Comparison of ENCODE assay signal across 12 cellular contexts in the genomic region with DNA sequence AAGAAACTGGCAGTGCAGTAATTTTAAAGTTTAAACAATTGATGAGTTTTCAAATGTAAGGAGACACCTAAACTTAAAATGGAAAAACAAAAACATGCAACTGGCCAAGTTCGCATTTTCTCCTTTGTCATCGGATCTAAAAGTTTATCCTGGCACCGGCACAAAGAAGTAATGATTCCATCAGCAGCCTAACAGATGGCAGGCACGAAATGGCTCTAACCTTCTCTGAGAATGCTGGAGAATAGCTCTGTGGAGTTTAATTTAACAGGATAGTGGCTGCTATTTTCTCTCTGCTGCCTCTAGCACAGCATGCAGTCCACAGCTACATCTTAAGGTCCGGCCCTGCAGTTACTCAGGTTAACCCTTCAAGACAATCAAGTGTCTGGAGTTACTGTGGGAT.
DNase-seq lines count a peak whose midpoint lies in the region; ATAC-seq and TF ChIP-seq lines count a peak whose summit lies in the region.
"Had no signal": no experiment of that assay in that cellular context is flagged by ENCODE, and none has a peak within 500 bp of the region (broad histone marks: within the 10 kb centered on the region; RNA-seq: fewer than 3 reads in every experiment).

No MANE protein-coding gene starts in this region.

- H3K79me2 ChIP-seq in SK-N-SH (ENCODE audit: insufficient read depth): no peaks in the 10 kb centered on the region
- no peaks in the 10 kb centered on the region for H3K79me2 ChIP-seq in fibroblast of lung (ENCODE audit: control insufficient read depth, insufficient read depth, low read length)
- no peaks in the 10 kb centered on the region for H3K79me2 ChIP-seq in osteoblast (ENCODE audit: insufficient read depth, low read length)

- H4K20me1 ChIP-seq in SK-N-SH (ENCODE audit: insufficient read depth) (no peaks in the 10 kb centered on the region), fibroblast of lung (ENCODE audit: control insufficient read depth, extremely low read depth, insufficient read depth, low read length) (no peaks in the 10 kb centered on the region), osteoblast (ENCODE audit: insufficient read depth, low read length) (no peaks in the 10 kb centered on the region)

- TF ChIP-seq EP300 in SK-N-SH (IDR thresholded peaks at IDR 0.05; ENCODE audit: borderline replicate concordance in 1 of 2, low read depth in 1 of 2, low read length in 1 of 2): no peak; a peak in 1 of 4 replicates

- peaks cover 0 to 6% (median 0%) of the 10 kb centered on the region in 5 donors for H3K36me3 Mint-ChIP-seq in naive thymus-derived CD4-positive, alpha-beta T cell

- POLR2A ChIA-PET in SK-N-SH (lab: Yijun Ruan, JAX): no interaction called here
- POLR2A ChIA-PET in naive thymus-derived CD4-positive, alpha-beta T cell (lab: Charles Lee): no interaction called here

- CTCF ChIA-PET in SK-N-SH (lab: Yijun Ruan, JAX): no interaction called here
- CTCF ChIA-PET in naive thymus-derived CD4-positive, alpha-beta T cell (lab: Charles Lee): no interaction called here

- H3K27ac ChIP-seq in SK-N-SH (ENCODE audit: low read depth in 2 of 2, low read length in 1 of 2) (peak overlapping the region; percentile 22 to 63; a peak in 3 of 4 replicates), fibroblast of lung (ENCODE audit: insufficient read depth, low read length) (no peak overlapping the region), osteoblast (ENCODE audit: low read depth, low read length) (peak overlapping the region; percentile 64)
- no peak overlapping the region for H3K27ac ChIP-seq in naive thymus-derived CD4-positive, alpha-beta T cell (ENCODE audit: low read depth, low read length)
- H3K27ac ChIP-seq: adrenal gland had no signal

- H3K27me3 Mint-ChIP-seq in naive thymus-derived CD4-positive, alpha-beta T cell: peaks cover 0 to 2% (median 0%) of the 10 kb centered on the region in 5 donors
- H3K27me3 Mint-ChIP-seq: CD4-positive, alpha-beta T cell had no signal

- ATAC-seq in GM21528 (IDR thresholded peaks at IDR 0.05; ENCODE audit: low FRiP score, unreplicated experiment) (no peak), Right ventricle myocardium inferior (no peak)
- ATAC-seq in naive thymus-derived CD4-positive, alpha-beta T cell: no peak

- no peak overlapping the region for H3K4me3 Mint-ChIP-seq in naive thymus-derived CD4-positive, alpha-beta T cell
- H3K4me3 Mint-ChIP-seq: CD4-positive, alpha-beta T cell had no signal

- H3K9me3 ChIP-seq in SK-N-SH (peaks cover 5% of the 10 kb centered on the region; the same call in 1 of the 2 replicates), fibroblast of lung (ENCODE audit: control insufficient read depth, insufficient read depth, low read depth, low read length) (no peaks in the 10 kb centered on the region), osteoblast (ENCODE audit: low read depth, low read length) (no peaks in the 10 kb centered on the region)
- no peaks in the 10 kb centered on the region for H3K9me3 ChIP-seq in naive thymus-derived CD4-positive, alpha-beta T cell (ENCODE audit: control insufficient read depth in 2 of 3, low read length in 3 of 3)
- H3K9me3 ChIP-seq: adrenal gland had no signal

- H3K4me1 ChIP-seq in SK-N-SH (ENCODE audit: control insufficient read depth in 1 of 2, insufficient read depth in 2 of 2, low read depth in 1 of 2, low read length in 1 of 2) (peaks cover 0 to 22% of the 10 kb centered on the region in 2 experiments; a peak in 3 of 4 replicates), fibroblast of lung (ENCODE audit: control insufficient read depth, extremely low read depth, insufficient read depth, low read length) (no peaks in the 10 kb centered on the region), osteoblast (ENCODE audit: insufficient read depth, low read length) (peaks cover 29% of the 10 kb centered on the region)
- H3K4me1 ChIP-seq in naive thymus-derived CD4-positive, alpha-beta T cell (ENCODE audit: control insufficient read depth in 2 of 2, insufficient read depth in 2 of 2, low read length in 2 of 2): no peaks in the 10 kb centered on the region
- H3K4me1 ChIP-seq: adrenal gland had no signal

- intact Hi-C loops in naive thymus-derived CD4-positive, alpha-beta T cell (cut with micrococcal nuclease): no loop called here
- intact Hi-C loops in Right ventricle myocardium inferior (cut with DNase I): no loop called here

- H3K4me2 ChIP-seq in SK-N-SH: peak overlapping the region; percentile 42; the same call in 1 of the 2 replicates
- no peak overlapping the region for H3K4me2 ChIP-seq in fibroblast of lung (ENCODE audit: extremely low read depth, insufficient read depth, low read length)
- peak overlapping the region; percentile 75 for H3K4me2 ChIP-seq in osteoblast (ENCODE audit: insufficient read depth, low read length)

- no peak overlapping the region for H3K27ac Mint-ChIP-seq in naive thymus-derived CD4-positive, alpha-beta T cell
- H3K27ac Mint-ChIP-seq: CD4-positive, alpha-beta T cell had no signal

- no peaks in the 10 kb centered on the region for H3K9me2 ChIP-seq in SK-N-SH

- peaks cover 0 to 20% (median 8%) of the 10 kb centered on the region in 11 donors for H3K9me3 Mint-ChIP-seq in naive thymus-derived CD4-positive, alpha-beta T cell

- TF ChIP-seq RAD21 in SK-N-SH (IDR thresholded peaks at IDR 0.05; ENCODE audit: low read length): no peak

- no peak overlapping the region for H3K9ac ChIP-seq in SK-N-SH
- H3K9ac ChIP-seq in fibroblast of lung (ENCODE audit: insufficient read depth, low read length): no peak overlapping the region

- H3K27me3 ChIP-seq in SK-N-SH (ENCODE audit: insufficient read depth) (no peaks in the 10 kb centered on the region), fibroblast of lung (ENCODE audit: control insufficient read depth, insufficient read depth, low read length) (no peaks in the 10 kb centered on the region), osteoblast (ENCODE audit: insufficient read depth, low read length) (no peaks in the 10 kb centered on the region)
- H3K27me3 ChIP-seq in naive thymus-derived CD4-positive, alpha-beta T cell (ENCODE audit: control insufficient read depth in 2 of 2, insufficient read depth in 2 of 2, low read length in 2 of 2): no peaks in the 10 kb centered on the region
- H3K27me3 ChIP-seq: adrenal gland had no signal

- H3F3A ChIP-seq in SK-N-SH (replicated peaks; ENCODE audit: insufficient read depth): peaks cover 3% of the 10 kb centered on the region

- H2AFZ ChIP-seq in SK-N-SH (ENCODE audit: low read depth) (no peak overlapping the region), fibroblast of lung (ENCODE audit: low read length) (peak overlapping the region; percentile 24), osteoblast (ENCODE audit: low read length) (peak overlapping the region; percentile 13)

- no peak for TF ChIP-seq CTCF in SK-N-SH (IDR thresholded peaks at IDR 0.05)
- TF ChIP-seq CTCF in fibroblast of lung (conservative IDR thresholded peaks at IDR 0.05 in 1 of 2, IDR thresholded peaks at IDR 0.05 in 1 of 2; ENCODE audit: low read depth in 1 of 2, low read length in 2 of 2): no peak
- no peak for TF ChIP-seq CTCF in osteoblast (IDR thresholded peaks at IDR 0.05; ENCODE audit: extremely low read depth, low read depth, low read length)

- H3K36me3 ChIP-seq in SK-N-SH (replicated peaks in 1 of 2; ENCODE audit: control insufficient read depth in 1 of 2, insufficient read depth in 2 of 2, low read length in 1 of 2) (no peaks in the 10 kb centered on the region), fibroblast of lung (ENCODE audit: control insufficient read depth, insufficient read depth, low read length) (no peaks in the 10 kb centered on the region), osteoblast (ENCODE audit: insufficient read depth, low read length) (no peaks in the 10 kb centered on the region)
- H3K36me3 ChIP-seq in naive thymus-derived CD4-positive, alpha-beta T cell (ENCODE audit: control insufficient read depth in 2 of 3, insufficient read depth in 3 of 3, low read length in 3 of 3): no peaks in the 10 kb centered on the region
- H3K36me3 ChIP-seq: adrenal gland had no signal

- DNase-seq in EH (ENCODE audit: low read depth) (peak; percentile 81), SK-N-SH (no peak), fibroblast of lung (ENCODE audit: low read depth in 2 of 2) (peak; percentile 31 to 65), osteoblast (ENCODE audit: insufficient read length, low spot score, missing footprints) (peak; percentile 11), NAMALWA (ENCODE audit: low spot score) (no peak), Right ventricle myocardium inferior (ENCODE audit: missing footprints) (no peak)
- no peak for DNase-seq in naive thymus-derived CD4-positive, alpha-beta T cell
- DNase-seq: adrenal gland; CD4-positive, alpha-beta T cell; NCI-H2107; SHP77 treated with DMSO at 0.1 percent for 48 hours had no signal

- H3K4me1 Mint-ChIP-seq in naive thymus-derived CD4-positive, alpha-beta T cell: peaks cover 0 to 9% (median 0%) of the 10 kb centered on the region in 7 donors

- WGBS in SK-N-SH (ENCODE audit: low lambda C conversion rate): 26% methylated on average over 5 of the region's 5 CpGs

- H3K4me3 ChIP-seq in SK-N-SH (ENCODE audit: low read depth in 2 of 2, low read length in 1 of 2) (no peak overlapping the region), fibroblast of lung (replicated peaks in 1 of 4; ENCODE audit: control extremely low read depth in 1 of 4, insufficient read depth in 1 of 4, low read depth in 3 of 4, low read length in 4 of 4) (no peak overlapping the region), osteoblast (ENCODE audit: insufficient read depth, low read length) (peak overlapping the region; percentile 23)
- no peak overlapping the region for H3K4me3 ChIP-seq in naive thymus-derived CD4-positive, alpha-beta T cell (ENCODE audit: low read length)
- H3K4me3 ChIP-seq: adrenal gland had no signal

TF ChIP-seq in SK-N-SH, 30 proteins besides CTCF, POLR2A, EP300 and RAD21:
- peak; percentile 62 for TF ChIP-seq NFIC (IDR thresholded peaks at IDR 0.05; ENCODE audit: borderline replicate concordance)
- no peak for TF ChIP-seq CHD2 (IDR thresholded peaks at IDR 0.05; ENCODE audit: low read length, partially characterized antibody)
- TF ChIP-seq, protein P1, sequence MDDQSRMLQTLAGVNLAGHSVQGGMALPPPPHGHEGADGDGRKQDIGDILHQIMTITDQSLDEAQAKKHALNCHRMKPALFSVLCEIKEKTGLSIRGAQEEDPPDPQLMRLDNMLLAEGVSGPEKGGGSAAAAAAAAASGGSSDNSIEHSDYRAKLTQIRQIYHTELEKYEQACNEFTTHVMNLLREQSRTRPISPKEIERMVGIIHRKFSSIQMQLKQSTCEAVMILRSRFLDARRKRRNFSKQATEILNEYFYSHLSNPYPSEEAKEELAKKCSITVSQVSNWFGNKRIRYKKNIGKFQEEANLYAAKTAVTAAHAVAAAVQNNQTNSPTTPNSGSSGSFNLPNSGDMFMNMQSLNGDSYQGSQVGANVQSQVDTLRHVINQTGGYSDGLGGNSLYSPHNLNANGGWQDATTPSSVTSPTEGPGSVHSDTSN (IDR thresholded peaks at IDR 0.05): 0 out of 2 replicates have a peak, but pooled peaks have one; percentile 10
- peak; percentile 59 for TF ChIP-seq TCF12 (IDR thresholded peaks at IDR 0.05)

Comparison
In these comparisons a context has a peak if more than half of its experiments do, and no peak if none do; other contexts are left out.
1. DNase-seq: peak in EH (single experiment), fibroblast of lung (2 of 2) and osteoblast (single experiment); none in SK-N-SH (single experiment), NAMALWA (single experiment), naive thymus-derived CD4-positive, alpha-beta T cell (0 of 9) and Right ventricle myocardium inferior (single experiment).
2. H3K27ac ChIP-seq: peak in SK-N-SH (2 of 2) and osteoblast (single experiment); none in fibroblast of lung (single experiment) and naive thymus-derived CD4-positive, alpha-beta T cell (single experiment).